In genomic region chrX:48460606-48461005, GRCh38 we compare ENCODE assay signal across 28 cellular contexts. TPM values are rescaled to one million over a fixed set of nuclear protein-coding genes. Genes with fewer than 3 reads are reported as not detected.
"Had no signal": no experiment of that assay in that cellular context is flagged by ENCODE, and none has a peak within 500 bp of the region (broad histone marks: within the 10 kb centered on the region; RNA-seq: fewer than 3 reads in every experiment).

No MANE protein-coding gene starts in this region.

- H3K27ac ChIP-seq: dorsolateral prefrontal cortex, gastrocnemius medialis, hepatocyte, neutrophil, right atrium auricular region, sigmoid colon, skin epidermis, suprapubic skin, thyroid gland had no signal

- FAIRE-seq: endometrium, urothelium cell line had no signal

- ATAC-seq: esophagus mucosa; gastrocnemius medialis; naive thymus-derived CD4-positive, alpha-beta T cell; stimulated activated naive CD8-positive, alpha-beta T cell treated with anti-CD3 and anti-CD28 coated beads, Interleukin-15, Interleukin-2, amounts not matched to agents 100 U/mL and 50 U/mL, for 24 hours had no signal

- H3K4me3 Mint-ChIP-seq: nephron progenitor cell, type B pancreatic cell had no signal

- H3K4me3 ChIP-seq: dorsolateral prefrontal cortex, gastrocnemius medialis, hepatocyte, right atrium auricular region, sigmoid colon, skin epidermis, suprapubic skin, thyroid gland had no signal

- H3K36me3 Mint-ChIP-seq: type B pancreatic cell had no signal

- H3K9me3 ChIP-seq: gastrocnemius medialis, neutrophil, right atrium auricular region, sigmoid colon, suprapubic skin, thyroid gland had no signal

- H3K9me3 Mint-ChIP-seq: type B pancreatic cell had no signal

- DNase-seq: cortex of kidney; dorsolateral prefrontal cortex; effector memory CD4-positive, alpha-beta T cell; gastrocnemius medialis; glutamatergic neuron; kidney glomerular epithelial cell; mesendoderm; naive thymus-derived CD4-positive, alpha-beta T cell; nephron progenitor cell; posterior cingulate gyrus; sigmoid colon; stimulated activated naive CD8-positive, alpha-beta T cell treated with anti-CD3 and anti-CD28 coated beads, Interleukin-15, Interleukin-2, amounts not matched to agents 100 U/mL and 50 U/mL, for 24 hours; thyroid gland had no signal

- H3K27ac Mint-ChIP-seq: nephron progenitor cell, type B pancreatic cell had no signal

RNA-seq across cellular contexts. Expression of gene SLC38A5, which starts 9.5 kb away (rescaled TPM):
- total RNA-seq: osteocyte had no signal

RNA-seq across cellular contexts. Expression of gene SSX4B, which starts 48.8 kb away (rescaled TPM):
- total RNA-seq: dorsolateral prefrontal cortex; esophagus mucosa; fibroblast of lung; gastrocnemius medialis; hepatocyte; liver; lung microvascular endothelial cell; mononuclear cell; naive thymus-derived CD4-positive, alpha-beta T cell; osteocyte; pulmonary artery endothelial cell; right atrium auricular region; sigmoid colon; suprapubic skin; thyroid gland had no signal
